ENCODE assay signal across 9 cellular contexts in the genomic region with DNA sequence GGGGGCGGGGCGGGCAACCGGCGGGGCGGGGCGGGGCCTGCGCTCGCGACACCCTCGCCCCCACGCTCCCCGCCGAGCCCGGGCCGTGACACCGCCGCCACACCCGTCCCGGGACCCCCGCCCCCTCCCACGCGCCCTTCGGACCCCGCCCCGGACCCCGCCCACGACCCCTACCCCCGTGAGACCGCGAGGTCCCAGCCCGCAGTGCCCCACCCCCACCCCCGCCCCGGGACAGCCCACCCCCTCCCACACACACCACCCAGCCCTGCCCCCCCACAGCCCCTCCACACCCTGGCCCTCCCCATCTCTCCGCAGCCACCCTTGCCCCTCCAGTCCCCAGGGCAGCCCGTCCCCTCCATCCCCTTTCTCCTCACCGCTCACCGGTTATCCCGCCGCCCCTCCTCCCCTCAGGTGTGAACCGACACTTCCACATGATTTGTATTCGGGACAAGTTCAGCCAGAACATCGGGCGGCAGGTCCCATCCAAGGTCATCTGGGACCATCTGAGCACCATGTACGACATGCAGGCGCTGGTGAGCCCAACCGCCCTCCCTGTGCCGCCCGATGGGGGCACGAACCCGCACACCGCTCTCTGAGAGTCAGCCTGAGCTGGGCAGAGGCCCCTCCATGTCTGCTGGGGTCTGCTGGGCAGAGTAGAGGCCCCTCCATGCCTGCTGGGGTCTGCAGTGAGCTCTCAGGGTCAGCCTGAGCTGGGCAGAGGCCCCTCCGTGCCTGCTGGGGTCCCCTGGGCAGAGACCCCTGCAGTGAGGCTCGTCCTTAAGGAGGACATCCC. TPM values are rescaled to one million over a fixed set of nuclear protein-coding genes. Genes with fewer than 3 reads are reported as not detected.
DNase-seq lines count a peak whose midpoint lies in the region; ATAC-seq and TF ChIP-seq lines count a peak whose summit lies in the region.
"Had no signal": no experiment of that assay in that cellular context is flagged by ENCODE, and none has a peak within 500 bp of the region (broad histone marks: within the 10 kb centered on the region; RNA-seq: fewer than 3 reads in every experiment).

No MANE protein-coding gene starts in this region.

- H3K79me2 ChIP-seq in mesendoderm (ENCODE audit: control insufficient read depth, insufficient read depth, low read length) = no peaks in the 10 kb centered on the region

- peaks cover 47% of the 10 kb centered on the region for H3K4me1 Mint-ChIP-seq in activated naive CD4-positive, alpha-beta T cell treated with anti-CD3 and anti-CD28 coated beads, Interleukin-2, amount 10 ng/mL, durations not matched to agents 7 days and 5 days

- no peak overlapping the region for H2AK5ac ChIP-seq in mesendoderm (ENCODE audit: low read length)

- H3K36me3 Mint-ChIP-seq in activated naive CD4-positive, alpha-beta T cell treated with anti-CD3 and anti-CD28 coated beads, Interleukin-2, amount 10 ng/mL, durations not matched to agents 7 days and 5 days = peaks cover 24% of the 10 kb centered on the region

- peaks cover 4% of the 10 kb centered on the region for H3K36me3 ChIP-seq in mesendoderm (ENCODE audit: control insufficient read depth, insufficient read depth, low read length)
- H3K36me3 ChIP-seq in urinary bladder (ENCODE audit: insufficient read depth) = no peaks in the 10 kb centered on the region

- H3K4me1 ChIP-seq in mesendoderm (ENCODE audit: control insufficient read depth, low read depth, low read length) (peaks cover 2% of the 10 kb centered on the region), urinary bladder (ENCODE audit: insufficient read depth) (no peaks in the 10 kb centered on the region)

- H3K56ac ChIP-seq in mesendoderm (ENCODE audit: low read length) = peak overlapping the region; percentile 95

- peak overlapping the region; percentile 48 for H3K4me2 ChIP-seq in mesendoderm (ENCODE audit: low read length)

- H4K8ac ChIP-seq in mesendoderm (ENCODE audit: low read depth, low read length) = peak overlapping the region; percentile 69

- no peak overlapping the region for H4K5ac ChIP-seq in mesendoderm (ENCODE audit: low read length)

- H3K27ac Mint-ChIP-seq in activated naive CD4-positive, alpha-beta T cell treated with anti-CD3 and anti-CD28 coated beads, Interleukin-2, amount 10 ng/mL, durations not matched to agents 7 days and 5 days = peak overlapping the region; percentile 84

- H3K27me3 ChIP-seq in mesendoderm (ENCODE audit: insufficient read depth, low read length, poor library complexity) = no peaks in the 10 kb centered on the region

- H3K79me1 ChIP-seq in mesendoderm (ENCODE audit: low read length) = no peaks in the 10 kb centered on the region

- no peak for TF ChIP-seq CTCF in cardiac fibroblast (IDR thresholded peaks at IDR 0.05; ENCODE audit: low read depth, low read length)

- peak; percentile 33 for DNase-seq in activated naive CD4-positive, alpha-beta T cell treated with anti-CD3 and anti-CD28 coated beads, Interleukin-2, amount 10 ng/mL, durations not matched to agents 7 days and 5 days
- DNase-seq in activated naive CD4-positive, alpha-beta T cell treated with anti-CD3 and anti-CD28 coated beads, Interleukin-2, amount 50 U/mL, for 16 hours = no peak
- DNase-seq in cardiac fibroblast (ENCODE audit: low read depth in 2 of 2) (no peak), mesendoderm (no peak), NCI-H1930 (lab: John Stamatoyannopoulos, UW) (no peak)

- H3K4ac ChIP-seq in mesendoderm (ENCODE audit: low read depth, low read length) = peak overlapping the region; percentile 23

- peak overlapping the region; percentile 78 for H3K18ac ChIP-seq in mesendoderm (ENCODE audit: low read length)

- peak overlapping the region; percentile 83 for H3K9ac ChIP-seq in mesendoderm (ENCODE audit: low read length)

- ATAC-seq in GM18858 (IDR thresholded peaks at IDR 0.05; ENCODE audit: unreplicated experiment) (no peak), HG03025 (IDR thresholded peaks at IDR 0.05; ENCODE audit: low FRiP score, unreplicated experiment) (no peak)

- CTCF ChIA-PET in activated naive CD4-positive, alpha-beta T cell treated with anti-CD3 and anti-CD28 coated beads, Interleukin-2, amount 10 ng/mL, durations not matched to agents 7 days and 5 days (lab: Charles Lee) = interaction anchor here (0.9 kb wide), 1 partner anchor 11 kb away, joined by 5 read pairs; no protein-coding TSS in a partner anchor

- peaks cover 4% of the 10 kb centered on the region for H3K27me3 Mint-ChIP-seq in activated naive CD4-positive, alpha-beta T cell treated with anti-CD3 and anti-CD28 coated beads, Interleukin-2, amount 10 ng/mL, durations not matched to agents 7 days and 5 days

- H3K9me3 Mint-ChIP-seq in activated naive CD4-positive, alpha-beta T cell treated with anti-CD3 and anti-CD28 coated beads, Interleukin-2, amount 10 ng/mL, durations not matched to agents 7 days and 5 days = no peaks in the 10 kb centered on the region

- no peak overlapping the region for H2BK15ac ChIP-seq in mesendoderm (replicated peaks; ENCODE audit: low read depth)

- peak overlapping the region; percentile 82 for H3K4me3 Mint-ChIP-seq in activated naive CD4-positive, alpha-beta T cell treated with anti-CD3 and anti-CD28 coated beads, Interleukin-2, amount 10 ng/mL, durations not matched to agents 7 days and 5 days

- no peak overlapping the region for H2BK5ac ChIP-seq in mesendoderm (ENCODE audit: low read length)

- H3K27ac ChIP-seq in mesendoderm (ENCODE audit: low read depth, low read length) (no peak overlapping the region), urinary bladder (ENCODE audit: low read depth) (peak overlapping the region; percentile 76)

- H3K23ac ChIP-seq in mesendoderm (ENCODE audit: low read length) = peak overlapping the region; percentile 45

- no CpG with 5 or more reads among the region's 53 CpGs for WGBS in mesendoderm (ENCODE audit: extremely low coverage, insufficient coverage, low lambda C conversion rate)
- WGBS in urinary bladder = 14% methylated on average over 50 of the region's 53 CpGs

- no peak overlapping the region for H2BK120ac ChIP-seq in mesendoderm (ENCODE audit: low read depth, low read length)

- H3K4me3 ChIP-seq in cardiac fibroblast (replicated peaks in 1 of 2; ENCODE audit: low read depth in 2 of 2, low read length in 2 of 2) (peak overlapping the region; percentile 58 to 69), mesendoderm (ENCODE audit: low read length) (peak overlapping the region; percentile 3), urinary bladder (ENCODE audit: low read depth, low read length) (peak overlapping the region; percentile 74)

RNA-seq across cellular contexts. Expression of a gene that starts 0.6 kb away (rescaled TPM):
- polyA plus RNA-seq in mesendoderm (2013, experiment 1 of 2) = 13.3 TPM
- 13.2 TPM for polyA plus RNA-seq in mesendoderm (2013, experiment 2 of 2)
- 9.5 TPM for total RNA-seq in urinary bladder
- 10.6 TPM for polyA plus RNA-seq in urinary bladder

RNA-seq across cellular contexts. Expression of a gene that starts 7.7 kb away (rescaled TPM):
- polyA plus RNA-seq in mesendoderm (2013, experiment 1 of 2) = 11.3 TPM
- 11.4 TPM for polyA plus RNA-seq in mesendoderm (2013, experiment 2 of 2)
- total RNA-seq in urinary bladder = 18.7 TPM
- 47.2 TPM for polyA plus RNA-seq in urinary bladder

RNA-seq across cellular contexts. Expression of a gene that starts 20.0 kb away (rescaled TPM):
- polyA plus RNA-seq in mesendoderm (2013, experiment 1 of 2) = 45.6 TPM
- polyA plus RNA-seq in mesendoderm (2013, experiment 2 of 2) = 45.1 TPM
- total RNA-seq in urinary bladder = 101 TPM
- polyA plus RNA-seq in urinary bladder = 9.8 TPM
- total RNA-seq: myocyte had no signal

Comparison
In these comparisons a context has a peak if more than half of its experiments do, and no peak if none do; other contexts are left out.
1. H3K4me3 ChIP-seq: peak in every context shown above with its lines; median percentile 74 in urinary bladder; 64 in cardiac fibroblast; 3 in mesendoderm.